ENCODE assay signal across 7 cellular contexts in genomic region chr14:90759370-90760054, GRCh38. TPM values are rescaled to one million over a fixed set of nuclear protein-coding genes. Genes with fewer than 3 reads are reported as not detected.
DNase-seq lines count a peak whose midpoint lies in the region; ATAC-seq and TF ChIP-seq lines count a peak whose summit lies in the region.

No MANE protein-coding gene starts in this region.

- TF ChIP-seq POLR2A in erythroblast (IDR thresholded peaks at IDR 0.05; ENCODE audit: low read length) (peak; percentile 28), spleen (IDR thresholded peaks at IDR 0.05) (no peak)

- intact Hi-C loops in spleen (cut with DNase I; ENCODE audit: low total_unique reads), result no loop called here

- H3K4me1 ChIP-seq in spleen, result peaks cover 9 to 36% (median 27%) of the 10 kb centered on the region in 6 donors

- no peaks in the 10 kb centered on the region for H3K27me3 ChIP-seq in spleen (replicated peaks in 1 of 7)

- no peaks in the 10 kb centered on the region for H3K36me3 ChIP-seq in spleen

- ATAC-seq in GM21367 (IDR thresholded peaks at IDR 0.05; ENCODE audit: unreplicated experiment), result peak; percentile 45
- no peak for ATAC-seq in omental fat pad (ENCODE audit: low FRiP score)
- ATAC-seq in GM21515 (IDR thresholded peaks at IDR 0.05; ENCODE audit: unreplicated experiment), result no peak

- DNase-seq in KG1 (lab: John Stamatoyannopoulos, UW), result peak; percentile 47
- DNase-seq in erythroblast (lab: John Stamatoyannopoulos, UW), result peak; percentile 41 to 54
- DNase-seq in spleen, result no peak
- DNase-seq in omental fat pad (ENCODE audit: low spot score), result no peak
- no peak for DNase-seq in NCI-H510A treated with DMSO at 0.1 percent for 48 hours (lab: John Stamatoyannopoulos, UW)

- WGBS in spleen, 5 donors, result 51 to 70% (median 62%) methylated on average over 7 of the region's 7 CpGs

- H3K27ac ChIP-seq in spleen, result peak overlapping the region; percentile 66 to 93 (median 88)

- no peak for TF ChIP-seq CTCF in spleen (IDR thresholded peaks at IDR 0.05 in 8 of 11, conservative IDR thresholded peaks at IDR 0.05 in 3 of 11)
- TF ChIP-seq CTCF in omental fat pad (IDR thresholded peaks at IDR 0.05), result no peak

- H3K4me3 ChIP-seq in spleen, result peak overlapping the region in 1 of 8 donors; percentile 70

- peaks cover 0 to 23% (median 19%) of the 10 kb centered on the region in 8 donors for H3K9me3 ChIP-seq in spleen

RNA-seq across cellular contexts. Expression of gene TTC7B, which starts 56.7 kb away (rescaled TPM):
- total RNA-seq in spleen, result 10 to 100 TPM; 54.1 to 98.4 (median 64.7) TPM
- 10 to 100 TPM in 1 of 3 donors, 1 to 10 TPM in 2; 6.6 to 16.0 (median 6.7) TPM for polyA plus RNA-seq in spleen
- total RNA-seq in omental fat pad, result 10 to 100 TPM; 31.9 to 56.3 (median 38.4) TPM

Comparison
In these comparisons a context has a peak if more than half of its experiments do, and no peak if none do; other contexts are left out.
1. DNase-seq: peak in KG1 (single experiment) and erythroblast (2 of 2); none in spleen (single experiment), omental fat pad (single experiment) and NCI-H510A treated with DMSO at 0.1 percent for 48 hours (single experiment).